8 cellular contexts compared by ENCODE assay signal in the genomic region with DNA sequence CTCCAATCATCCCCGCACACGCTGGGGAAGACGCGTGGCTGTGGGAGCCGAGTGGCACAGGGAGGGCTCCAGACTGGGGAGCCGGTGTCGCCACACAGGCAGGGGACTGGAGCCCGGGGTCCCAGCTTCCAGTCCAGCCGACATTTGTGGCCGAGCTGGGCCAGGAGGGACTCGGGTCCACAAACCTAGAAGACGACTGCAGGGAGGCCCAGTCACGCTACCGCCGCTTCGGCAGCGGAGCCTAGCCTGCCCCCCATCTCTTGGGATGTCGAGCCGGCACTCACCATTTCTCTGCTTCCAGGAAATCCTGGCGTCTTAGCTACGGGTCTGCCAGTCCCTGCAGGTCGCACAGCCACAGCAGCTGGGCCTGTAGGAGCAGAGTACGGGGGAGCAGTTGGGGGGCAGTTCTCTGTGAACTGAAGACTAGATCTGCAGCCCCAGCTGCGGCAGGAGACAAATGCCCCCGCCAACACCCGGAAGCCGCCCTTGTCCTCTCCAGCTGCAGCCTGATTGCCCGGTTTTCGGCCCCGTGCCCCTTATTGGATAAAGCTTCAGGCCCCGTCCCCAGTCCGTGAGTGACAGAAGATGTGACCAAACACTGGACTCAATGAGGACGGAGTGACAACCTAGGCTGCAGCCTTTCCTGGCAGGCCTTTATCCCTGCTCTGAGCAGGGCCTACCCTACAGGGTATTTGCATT.
DNase-seq lines count a peak whose midpoint lies in the region; ATAC-seq, FAIRE-seq and TF ChIP-seq lines count a peak whose summit lies in the region.

No MANE protein-coding gene starts in this region.

- no peaks in the 10 kb centered on the region for H3K4me1 ChIP-seq in kidney (ENCODE audit: control insufficient read depth in 1 of 2, insufficient read depth in 1 of 2, low read depth in 1 of 2, low read length in 2 of 2)

- DNase-seq in GM06990 (ENCODE audit: extremely low read depth, insufficient read length) (no peak), NCI-H69 (lab: John Stamatoyannopoulos, UW) (peak; percentile 1), cerebellar cortex (ENCODE audit: low spot score) (peak; percentile 97), kidney (peak; percentile 91), NCI-H1048 (lab: John Stamatoyannopoulos, UW) (no peak), NCI-H345 treated with DMSO at 0.1 percent for 48 hours (lab: John Stamatoyannopoulos, UW; ENCODE audit: unreplicated experiment) (no peak)
- peak in 2 of 3 donors; percentile 0 to 6 for DNase-seq in stimulated activated CD4-positive, alpha-beta T cell treated with anti-CD3 and anti-CD28 coated beads, TNF-alpha, amount 100 ng/mL, for 48 hours (ENCODE audit: low read depth in 3 of 3)

- H3K4me3 ChIP-seq in GM06990 (replicated peaks; ENCODE audit: low read depth, low read length) (peak overlapping the region; percentile 40), kidney (ENCODE audit: low read length in 2 of 2) (peak overlapping the region; percentile 59 to 80)

- intact Hi-C loops in kidney (cut with DNase I) = no loop called here

- peak; percentile 25 for FAIRE-seq in kidney (lab: Jason Lieb, UNC)

- no peak overlapping the region for H3K27ac ChIP-seq in kidney (ENCODE audit: low read depth in 2 of 2, low read length in 2 of 2)

- ATAC-seq in HG02642 (IDR thresholded peaks at IDR 0.05; ENCODE audit: poor library complexity, unreplicated experiment) = peak; percentile 100

- peak overlapping the region in 1 of 2 donors; percentile 55 for H3K9ac ChIP-seq in kidney (ENCODE audit: low read length in 2 of 2)

- no peaks in the 10 kb centered on the region for H3K9me3 ChIP-seq in kidney (ENCODE audit: control insufficient read depth in 1 of 2, low read length in 2 of 2)

- no peak for TF ChIP-seq CTCF in GM06990 (IDR thresholded peaks at IDR 0.05; ENCODE audit: insufficient read depth, low read length, poor library complexity, severe bottlenecking)
- no peak for TF ChIP-seq CTCF in kidney (IDR thresholded peaks at IDR 0.05; ENCODE audit: borderline replicate concordance, extremely low read depth, insufficient read depth)

- H3K36me3 ChIP-seq in GM06990 (ENCODE audit: control insufficient read depth, insufficient read depth, low read length) (no peaks in the 10 kb centered on the region), kidney (ENCODE audit: control insufficient read depth in 1 of 2, insufficient read depth in 2 of 2, low read length in 2 of 2) (no peaks in the 10 kb centered on the region)

- H3K27me3 ChIP-seq in GM06990 (replicated peaks; ENCODE audit: control insufficient read depth, insufficient read depth, low read length) = no peaks in the 10 kb centered on the region

Comparison
In these comparisons a context has a peak if more than half of its experiments do, and no peak if none do; other contexts are left out.
1. DNase-seq: peak in NCI-H69 (single experiment), cerebellar cortex (single experiment), kidney (single experiment) and stimulated activated CD4-positive, alpha-beta T cell treated with anti-CD3 and anti-CD28 coated beads, TNF-alpha, amount 100 ng/mL, for 48 hours (2 of 3); none in GM06990 (single experiment), NCI-H1048 (single experiment) and NCI-H345 treated with DMSO at 0.1 percent for 48 hours (single experiment).